In the genomic region with DNA sequence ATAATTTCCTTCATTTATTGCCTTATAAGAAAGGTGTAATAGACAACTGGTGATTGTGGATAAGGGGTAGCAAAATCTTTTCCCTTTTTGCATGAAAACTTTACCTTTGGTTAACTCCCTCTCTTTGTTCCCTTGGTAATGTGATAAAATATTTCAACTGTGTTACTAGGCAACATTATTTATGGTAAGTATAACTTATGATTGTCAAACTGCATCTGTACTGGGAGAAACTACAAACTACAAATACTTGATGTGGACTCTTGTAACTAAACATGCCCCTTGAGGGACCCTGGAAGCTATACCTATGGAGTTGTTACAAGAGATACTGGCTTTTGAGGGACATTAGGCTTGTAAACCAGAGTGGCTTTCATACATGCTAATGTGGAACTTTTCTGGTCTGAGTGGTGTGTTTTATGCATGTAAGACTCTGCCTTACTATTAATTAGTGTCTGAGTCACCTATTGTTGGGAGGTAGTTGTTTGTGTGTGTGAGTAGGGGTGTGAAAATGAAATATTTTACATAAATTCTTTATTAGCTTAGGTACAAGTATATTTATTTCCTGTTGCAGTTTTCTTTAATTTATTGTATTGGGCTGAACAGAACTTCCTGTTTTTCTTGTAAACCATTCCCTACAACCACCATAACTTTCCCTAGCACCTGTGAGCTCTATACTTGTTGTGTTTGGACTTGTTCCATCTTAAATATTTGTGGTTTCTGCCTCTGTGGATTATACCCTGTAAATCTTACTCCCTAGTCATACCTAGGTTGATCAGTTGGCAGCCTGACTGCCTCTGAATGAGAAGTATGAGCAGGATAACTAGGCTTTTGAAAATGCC, we compare ENCODE assay signal across 9 cellular contexts. TPM values are rescaled to one million over a fixed set of nuclear protein-coding genes. Genes with fewer than 3 reads are reported as not detected.
DNase-seq lines count a peak whose midpoint lies in the region; ATAC-seq and TF ChIP-seq lines count a peak whose summit lies in the region.
"Had no signal": no experiment of that assay in that cellular context is flagged by ENCODE, and none has a peak within 500 bp of the region (broad histone marks: within the 10 kb centered on the region; RNA-seq: fewer than 3 reads in every experiment).

No MANE protein-coding gene starts in this region.

- no peak overlapping the region for H3K4me3 Mint-ChIP-seq in H9
- H3K4me3 Mint-ChIP-seq in stimulated activated naive CD8-positive, alpha-beta T cell treated with anti-CD3 and anti-CD28 coated beads, Interleukin-15, amount 100 ng/mL, for 72 hours, result no peak overlapping the region

- intact Hi-C loops in lower lobe of right lung (cut with DNase I), result no loop called here

- TF ChIP-seq CTCF in LNCaP clone FGC (IDR thresholded peaks at IDR 0.05; ENCODE audit: control insufficient read depth, extremely low read depth, insufficient read depth) (no peak), VCaP (conservative IDR thresholded peaks at IDR 0.05) (no peak), lower lobe of right lung (IDR thresholded peaks at IDR 0.05) (no peak), H9 (conservative IDR thresholded peaks at IDR 0.05) (no peak)

- DNase-seq in DMS 273 treated with DMSO at 0.1 percent for 48 hours (lab: John Stamatoyannopoulos, UW) (peak; percentile 25), LNCaP clone FGC (ENCODE audit: low read depth) (peak; percentile 96), lower lobe of right lung (no peak), H9 (no peak), HUDEP-2 (lab: John Stamatoyannopoulos, UW; ENCODE audit: unreplicated experiment in 76 of 76) (no peak)
- DNase-seq in stimulated activated naive CD8-positive, alpha-beta T cell treated with anti-CD3 and anti-CD28 coated beads, Interleukin-15, amount 100 ng/mL, for 72 hours, result no peak
- DNase-seq: MV-4-11 had no signal

- H3K27ac ChIP-seq in VCaP (peak overlapping the region; percentile 67), lower lobe of right lung (peak overlapping the region; percentile 4), H9 (ENCODE audit: insufficient read length, low read depth, low read length) (no peak overlapping the region)

- H3K27me3 Mint-ChIP-seq in H9 (ENCODE audit: low read depth), result no peaks in the 10 kb centered on the region; the same call in 1 of the 2 replicates
- no peaks in the 10 kb centered on the region for H3K27me3 Mint-ChIP-seq in stimulated activated naive CD8-positive, alpha-beta T cell treated with anti-CD3 and anti-CD28 coated beads, Interleukin-15, amount 100 ng/mL, for 72 hours

- peaks cover 19 to 21% of the 10 kb centered on the region in 2 experiments for H3K4me1 Mint-ChIP-seq in H9
- no peaks in the 10 kb centered on the region for H3K4me1 Mint-ChIP-seq in stimulated activated naive CD8-positive, alpha-beta T cell treated with anti-CD3 and anti-CD28 coated beads, Interleukin-15, amount 100 ng/mL, for 72 hours

- H3K4me3 ChIP-seq in LNCaP clone FGC (ENCODE audit: low read depth, low read length), result no peak overlapping the region
- H3K4me3 ChIP-seq in lower lobe of right lung, result no peak overlapping the region

- no peaks in the 10 kb centered on the region for H3K27me3 ChIP-seq in lower lobe of right lung (ENCODE audit: low read depth)
- no peaks in the 10 kb centered on the region for H3K27me3 ChIP-seq in H9 (ENCODE audit: insufficient read depth, low read length)

- no peak overlapping the region for H3K9ac ChIP-seq in H9 (ENCODE audit: extremely low read depth, insufficient read length, low read length)

- no peaks in the 10 kb centered on the region for H4K20me1 ChIP-seq in H9 (ENCODE audit: control insufficient read depth, insufficient read depth, insufficient read length)

- no peaks in the 10 kb centered on the region for H3K23me2 ChIP-seq in H9 (ENCODE audit: insufficient read length, low read depth, low read length, poor library complexity, severe bottlenecking)

- H2AFZ ChIP-seq in H9 (ENCODE audit: low read length), result no peak overlapping the region

- H3K4ac ChIP-seq in H9 (ENCODE audit: low read depth, low read length), result no peak overlapping the region

- H4K8ac ChIP-seq in H9 (replicated peaks; ENCODE audit: insufficient read length, low read depth, low read length), result no peak overlapping the region

- H3K4me1 ChIP-seq in lower lobe of right lung (peaks cover 4% of the 10 kb centered on the region), H9 (ENCODE audit: insufficient read depth, low read length) (no peaks in the 10 kb centered on the region; the same call in 1 of the 2 replicates)

- ATAC-seq in lower lobe of right lung, result peak; percentile 74 to 89
- ATAC-seq in HG03439 (IDR thresholded peaks at IDR 0.05; ENCODE audit: unreplicated experiment), result no peak
- ATAC-seq in stimulated activated naive CD8-positive, alpha-beta T cell treated with anti-CD3 and anti-CD28 coated beads, Interleukin-15, amount 100 ng/mL, for 72 hours, result no peak

- no peak overlapping the region for H3K14ac ChIP-seq in H9 (ENCODE audit: insufficient read depth, low read length)

- no peaks in the 10 kb centered on the region for H3K79me1 ChIP-seq in H9 (ENCODE audit: insufficient read depth, low read depth, low read length, poor library complexity, severe bottlenecking)

- no peak overlapping the region for H2BK120ac ChIP-seq in H9 (ENCODE audit: low read depth, low read length, poor library complexity, severe bottlenecking)

- no peak overlapping the region for H2BK5ac ChIP-seq in H9 (ENCODE audit: insufficient read length, low read length)

- no peaks in the 10 kb centered on the region for H3K9me3 Mint-ChIP-seq in H9
- no peaks in the 10 kb centered on the region for H3K9me3 Mint-ChIP-seq in stimulated activated naive CD8-positive, alpha-beta T cell treated with anti-CD3 and anti-CD28 coated beads, Interleukin-15, amount 100 ng/mL, for 72 hours

- H3T11ph ChIP-seq in H9 (ENCODE audit: low read length), result no peak overlapping the region

- H4K5ac ChIP-seq in H9 (ENCODE audit: insufficient read length, low read depth, low read length), result no peak overlapping the region

- no peak overlapping the region for H2BK12ac ChIP-seq in H9 (ENCODE audit: insufficient read length, low read depth, low read length)

- H4K91ac ChIP-seq in H9 (ENCODE audit: insufficient read length, low read depth, low read length), result no peak overlapping the region

- no peak overlapping the region for H2BK15ac ChIP-seq in H9 (ENCODE audit: low read depth, low read length)

- H3K23ac ChIP-seq in H9 (ENCODE audit: insufficient read length, low read depth, low read length), result no peak overlapping the region

- H3K9me3 ChIP-seq in lower lobe of right lung (no peaks in the 10 kb centered on the region), H9 (ENCODE audit: control insufficient read depth, low read depth, low read length) (no peaks in the 10 kb centered on the region)

- H3K36me3 ChIP-seq in lower lobe of right lung, result no peaks in the 10 kb centered on the region

- H3K18ac ChIP-seq in H9 (ENCODE audit: insufficient read length, low read depth, low read length), result no peak overlapping the region

- no peak overlapping the region for H3K56ac ChIP-seq in H9 (ENCODE audit: insufficient read length, low read depth, low read length)

- H3K27ac Mint-ChIP-seq in H9, result 0 out of 7 replicates have a peak overlapping the region, but pooled peaks of 1 of the 3 experiments have one; percentile 33
- H3K27ac Mint-ChIP-seq in stimulated activated naive CD8-positive, alpha-beta T cell treated with anti-CD3 and anti-CD28 coated beads, Interleukin-15, amount 100 ng/mL, for 72 hours, result no peak overlapping the region

- no peak overlapping the region for H3K4me2 ChIP-seq in H9 (ENCODE audit: insufficient read depth, insufficient read length, low read length)

- H2BK20ac ChIP-seq in H9 (ENCODE audit: low read depth, low read length, poor library complexity, severe bottlenecking), result no peak overlapping the region

- no peaks in the 10 kb centered on the region; a peak in 1 of 7 replicates for H3K36me3 Mint-ChIP-seq in H9 (ENCODE audit: insufficient read depth in 1 of 3, low read depth in 3 of 3)

- H3K79me2 ChIP-seq in H9 (ENCODE audit: insufficient read depth, low read length), result no peaks in the 10 kb centered on the region

- no peak overlapping the region for H2AK5ac ChIP-seq in H9 (ENCODE audit: insufficient read length, low read length)

RNA-seq across cellular contexts. Expression of gene STK31, which starts 49.8 kb away (rescaled TPM):
- total RNA-seq in lower lobe of right lung, result 1.0 TPM
- total RNA-seq in H9 (2021), result 0.24 and 0.33 TPM in 2 replicates

Comparison
In these comparisons a context has a peak if more than half of its experiments do, and no peak if none do; other contexts are left out.
1. DNase-seq: peak in DMS 273 treated with DMSO at 0.1 percent for 48 hours (single experiment) and LNCaP clone FGC (single experiment); none in lower lobe of right lung (single experiment), H9 (single experiment), HUDEP-2 (0 of 76) and stimulated activated naive CD8-positive, alpha-beta T cell treated with anti-CD3 and anti-CD28 coated beads, Interleukin-15, amount 100 ng/mL, for 72 hours (0 of 2).
2. ATAC-seq: peak in lower lobe of right lung (2 of 2); none in HG03439 (single experiment) and stimulated activated naive CD8-positive, alpha-beta T cell treated with anti-CD3 and anti-CD28 coated beads, Interleukin-15, amount 100 ng/mL, for 72 hours (single experiment).